38 cellular contexts compared by ENCODE assay signal in the genomic region with DNA sequence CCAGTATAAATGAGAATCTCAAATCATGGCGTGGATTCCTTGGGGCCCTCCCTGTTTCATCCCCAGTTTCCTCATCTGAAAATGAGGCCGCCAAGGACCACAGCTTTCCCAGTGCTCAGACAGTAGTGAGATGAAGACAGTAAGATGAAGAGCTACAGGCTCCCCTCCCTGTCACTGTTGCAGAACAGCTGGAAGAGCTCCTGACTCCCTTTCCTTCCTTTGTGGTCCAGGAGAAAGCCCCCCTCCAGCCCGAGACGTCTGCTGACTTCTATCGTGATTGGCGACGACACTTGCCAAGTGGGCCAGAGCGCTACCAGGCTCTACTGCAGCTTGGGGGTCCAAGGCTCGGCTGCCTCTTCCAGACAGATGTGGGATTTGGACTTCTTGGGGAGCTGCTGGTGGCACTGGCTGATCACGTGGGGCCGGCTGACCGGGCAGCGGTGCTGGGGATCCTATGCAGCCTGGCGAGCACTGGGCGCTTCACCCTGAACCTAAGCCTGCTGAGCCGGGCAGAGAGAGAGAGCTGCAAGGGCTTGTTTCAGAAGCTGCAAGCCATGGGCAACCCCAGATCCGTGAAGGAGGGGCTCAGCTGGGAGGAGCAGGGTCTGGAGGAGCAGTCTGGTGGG. TPM values are rescaled to one million over a fixed set of nuclear protein-coding genes. Genes with fewer than 3 reads are reported as not detected.
DNase-seq lines count a peak whose midpoint lies in the region; ATAC-seq, FAIRE-seq and TF ChIP-seq lines count a peak whose summit lies in the region.
"Had no signal": no experiment of that assay in that cellular context is flagged by ENCODE, and none has a peak within 500 bp of the region (broad histone marks: within the 10 kb centered on the region; RNA-seq: fewer than 3 reads in every experiment).

No MANE protein-coding gene starts in this region.

- H4K8ac ChIP-seq in mesenchymal stem cell (ENCODE audit: low read length): no peak overlapping the region

- H2AK5ac ChIP-seq in mesenchymal stem cell (ENCODE audit: low read length, severe bottlenecking): peak overlapping the region; percentile 33

- H3K18ac ChIP-seq in mesenchymal stem cell (ENCODE audit: low read depth in 1 of 2, low read length in 2 of 2): peak overlapping the region in 1 of 2 experiments; percentile 64

- H2BK120ac ChIP-seq in mesenchymal stem cell (ENCODE audit: low read depth, low read length): no peak overlapping the region

- in situ Hi-C loops in K562 (cut with MboI): no loop called here

- no peak overlapping the region for H4K91ac ChIP-seq in mesenchymal stem cell (ENCODE audit: low read length)

- FAIRE-seq in K562 (lab: Jason Lieb, UNC): no peak
- FAIRE-seq: GM12878, islet of Langerhans, pancreas had no signal

- H3K9ac ChIP-seq in K562 (ENCODE audit: insufficient read depth in 1 of 2, low read depth in 2 of 2, low read length in 2 of 2): peak overlapping the region in 1 of 2 experiments; percentile 51; a peak in 1 of 4 replicates
- no peak overlapping the region for H3K9ac ChIP-seq in mesenchymal stem cell (ENCODE audit: low read length)

- H3K4me3 ChIP-seq in left ventricle myocardium inferior (no peak overlapping the region), K562 (no peak overlapping the region), mesenchymal stem cell (ENCODE audit: insufficient read depth in 1 of 2, low read depth in 1 of 2, low read length in 2 of 2) (no peak overlapping the region), mucosa of descending colon (no peak overlapping the region), esophagus muscularis mucosa (no peak overlapping the region)
- H3K4me3 ChIP-seq: cardiac muscle cell, colonic mucosa, GM12878, left lung, pancreas, skin epidermis had no signal

- peak overlapping the region; percentile 65 for H2BK15ac ChIP-seq in mesenchymal stem cell (ENCODE audit: low read depth, poor library complexity, severe bottlenecking)

- no peak for TF ChIP-seq POLR2A in K562 (conservative IDR thresholded peaks at IDR 0.05)
- TF ChIP-seq POLR2A in esophagus muscularis mucosa (IDR thresholded peaks at IDR 0.05; ENCODE audit: low read depth): no peak

- no peaks in the 10 kb centered on the region for H3K27me3 ChIP-seq in left ventricle myocardium inferior (ENCODE audit: low read depth)
- H3K27me3 ChIP-seq in K562 (ENCODE audit: control insufficient read depth in 2 of 2, insufficient read depth in 2 of 2, low read length in 2 of 2): no peaks in the 10 kb centered on the region
- H3K27me3 ChIP-seq in mesenchymal stem cell (ENCODE audit: control insufficient read depth in 1 of 2, insufficient read depth in 1 of 2, low read length in 2 of 2): no peaks in the 10 kb centered on the region
- H3K27me3 ChIP-seq in esophagus muscularis mucosa: no peaks in the 10 kb centered on the region
- H3K27me3 ChIP-seq: BE2C, cardiac muscle cell, colonic mucosa, left lung, pancreas had no signal

- H3K9me1 ChIP-seq in K562 (ENCODE audit: control insufficient read depth, insufficient read depth, low read length): peaks cover 7% of the 10 kb centered on the region

- no peaks in the 10 kb centered on the region; the same call in 1 of the 2 replicates for H4K20me1 ChIP-seq in K562 (replicated peaks; ENCODE audit: control insufficient read depth, insufficient read depth, low read length)

- no peak overlapping the region for H3K27ac ChIP-seq in left ventricle myocardium inferior (replicated peaks)
- no peak overlapping the region for H3K27ac ChIP-seq in K562 (ENCODE audit: extremely low read depth, low read depth, low read length)
- H3K27ac ChIP-seq in mesenchymal stem cell (ENCODE audit: low read length, poor library complexity, severe bottlenecking): peak overlapping the region; percentile 55
- no peak overlapping the region for H3K27ac ChIP-seq in esophagus muscularis mucosa (replicated peaks in 1 of 4)
- H3K27ac ChIP-seq: cardiac muscle cell, colonic mucosa, HL-60, left lung, pancreas, skin epidermis, WERI-Rb-1 had no signal

- H2AFZ ChIP-seq in K562 (ENCODE audit: low read depth, low read length) (no peak overlapping the region), mesenchymal stem cell (ENCODE audit: low read depth, low read length) (no peak overlapping the region)

- H2BK5ac ChIP-seq in mesenchymal stem cell (ENCODE audit: low read depth, low read length, poor library complexity, severe bottlenecking): peak overlapping the region; percentile 32

- H2BK12ac ChIP-seq in mesenchymal stem cell (ENCODE audit: low read length in 2 of 2): peak overlapping the region in 1 of 2 experiments; percentile 45

- H3K4me2 ChIP-seq in K562 (ENCODE audit: insufficient read depth, low read length) (no peak overlapping the region), mesenchymal stem cell (ENCODE audit: low read length, poor library complexity, severe bottlenecking) (no peak overlapping the region)

- POLR2A ChIA-PET in K562 (lab: Yijun Ruan, JAX): interaction anchor here (0.7 to 5.3 kb wide), 4 partner anchors 9 to 246 kb away, joined by 3 to 28 read pairs (median 5); partner anchors contain the start of gene HEXIM1

- H3K4me1 ChIP-seq in left ventricle myocardium inferior: peaks cover 34% of the 10 kb centered on the region
- peaks cover 29 to 36% of the 10 kb centered on the region in 2 experiments for H3K4me1 ChIP-seq in K562 (replicated peaks in 1 of 2; ENCODE audit: control insufficient read depth in 2 of 2, insufficient read depth in 2 of 2, low read length in 2 of 2)
- H3K4me1 ChIP-seq in mesenchymal stem cell (ENCODE audit: control insufficient read depth, insufficient read depth, low read depth, low read length): peaks cover 47% of the 10 kb centered on the region
- H3K4me1 ChIP-seq in mucosa of descending colon (ENCODE audit: low read depth): peaks cover 21% of the 10 kb centered on the region
- H3K4me1 ChIP-seq in esophagus muscularis mucosa: peaks cover 22 to 37% (median 32%) of the 10 kb centered on the region in 4 donors

- DNase-seq in Right ventricle myocardium superior: peak; percentile 29
- no peak for DNase-seq in left ventricle myocardium inferior
- DNase-seq in K562 (ENCODE audit: extremely low read depth in 1 of 4, low spot score in 3 of 4): no peak
- no peak for DNase-seq in mesenchymal stem cell
- no peak for DNase-seq in AG08395 (ENCODE audit: low spot score)
- DNase-seq in COLO829 (ENCODE audit: low spot score): no peak
- DNase-seq in mucosa of descending colon: no peak
- no peak for DNase-seq in esophagus muscularis mucosa (ENCODE audit: extremely low spot score)
- DNase-seq: activated CD4-positive, alpha-beta T cell treated with anti-CD3 and anti-CD28 coated beads for 4 hours; activated CD8-positive, alpha-beta memory T cell treated with anti-CD3 and anti-CD28 coated beads for 24 hours; activated T-cell treated with anti-CD3 and anti-CD28 coated beads for 4 hours; anterior cingulate cortex; BE2C; colonic mucosa; DMS153; effector memory CD4-positive, alpha-beta T cell; H7; left lung; midbrain; NCI-H1436; NCI-H2081 treated with DMSO at 0.1 percent for 48 hours; NCI-H2227 treated with DMSO at 0.1 percent for 48 hours; NCI-H526; nephron progenitor cell; NK-92 treated with Interleukin-12 subunit alpha and Interleukin-12 subunit beta, amount 100 ng/mL, for 24 hours; retina; stimulated activated naive B cell treated with anti-CD40 and anti-IgM and Interleukin-4, amounts not matched to agents 10 μg/mL and 1 μg/mL and 100 μg/mL, for 72 hours; SW 1271; T-helper 9 cell; WERI-Rb-1 had no signal

- peaks cover 3% of the 10 kb centered on the region for H3K79me1 ChIP-seq in mesenchymal stem cell (replicated peaks; ENCODE audit: low read length, poor library complexity, severe bottlenecking)

- no TSS peak for BruUV-seq in K562 (replicated peaks; lab: Mats Ljungman, UMichigan)

- no peak overlapping the region for H3K14ac ChIP-seq in mesenchymal stem cell (ENCODE audit: low read length in 2 of 2)

- H3K23ac ChIP-seq in mesenchymal stem cell (ENCODE audit: low read length in 2 of 2): no peak overlapping the region

- intact Hi-C loops in Right ventricle myocardium superior (cut with DNase I) (no loop called here), left ventricle myocardium inferior (cut with micrococcal nuclease) (no loop called here), K562 (cut with micrococcal nuclease) (no loop called here), mucosa of descending colon (cut with DNase I, micrococcal nuclease) (no loop called here), esophagus muscularis mucosa (cut with DNase I) (no loop called here)

- ATAC-seq in Right ventricle myocardium superior (ENCODE audit: poor library complexity) (no peak), K562 (no peak), mucosa of descending colon (no peak)
- ATAC-seq: GM12878; left lung; pancreas; stimulated activated naive B cell treated with anti-CD40 and anti-IgM and Interleukin-4, amounts not matched to agents 10 μg/mL and 1 μg/mL and 100 μg/mL, for 72 hours had no signal

- CTCF ChIA-PET in K562 (lab: Yijun Ruan, JAX; ENCODE audit: low intra/inter-chr PET ratio): no interaction called here

- TF ChIP-seq EP300 in K562 (IDR thresholded peaks at IDR 0.05; ENCODE audit: low read length): no peak
- TF ChIP-seq EP300 in esophagus muscularis mucosa (IDR thresholded peaks at IDR 0.05): no peak

- WGBS in K562 (ENCODE audit: insufficient coverage, low coverage, missing lambda C conversion rate): 51% methylated on average over 17 of the region's 17 CpGs
- WGBS in mesenchymal stem cell: 89% methylated on average over 17 of the region's 17 CpGs
- WGBS in esophagus muscularis mucosa: 88% methylated on average over 10 of the region's 17 CpGs

- TF ChIP-seq RAD21 in K562 (CRISPR knock-in tag; conservative IDR thresholded peaks at IDR 0.05 in 1 of 2, IDR thresholded peaks at IDR 0.05 in 1 of 2): no peak

- peaks cover 22% of the 10 kb centered on the region for H3K79me2 ChIP-seq in K562 (ENCODE audit: control insufficient read depth, insufficient read depth, low read length)

- H3K36me3 ChIP-seq in left ventricle myocardium inferior (no peaks in the 10 kb centered on the region), K562 (ENCODE audit: control insufficient read depth, insufficient read depth, low read length) (no peaks in the 10 kb centered on the region), mesenchymal stem cell (ENCODE audit: control insufficient read depth in 1 of 2, insufficient read depth in 2 of 2, low read depth in 1 of 2, low read length in 2 of 2) (peaks cover 0 to 9% of the 10 kb centered on the region in 2 experiments), mucosa of descending colon (ENCODE audit: low read depth) (no peaks in the 10 kb centered on the region), esophagus muscularis mucosa (no peaks in the 10 kb centered on the region)
- H3K36me3 ChIP-seq: BE2C, cardiac muscle cell, colonic mucosa, left lung, pancreas had no signal

- peak overlapping the region in 1 of 2 experiments; percentile 31 for H3K4ac ChIP-seq in mesenchymal stem cell (ENCODE audit: low read depth in 1 of 2, low read length in 2 of 2)

- TF ChIP-seq CTCF in left ventricle myocardium inferior (IDR thresholded peaks at IDR 0.05; ENCODE audit: borderline replicate concordance): no peak
- no peak for TF ChIP-seq CTCF in K562 (IDR thresholded peaks at IDR 0.05 in 2 of 3, conservative IDR thresholded peaks at IDR 0.05 in 1 of 3; ENCODE audit: insufficient read depth in 2 of 3, low read depth in 1 of 3, low read length in 3 of 3)
- no peak for TF ChIP-seq CTCF in mucosa of descending colon (IDR thresholded peaks at IDR 0.05)
- no peak for TF ChIP-seq CTCF in esophagus muscularis mucosa (IDR thresholded peaks at IDR 0.05)

- H3K9me3 ChIP-seq in left ventricle myocardium inferior (replicated peaks) (no peaks in the 10 kb centered on the region), K562 (replicated peaks; ENCODE audit: control insufficient read depth, insufficient read depth, low read depth, low read length) (no peaks in the 10 kb centered on the region), mesenchymal stem cell (ENCODE audit: control insufficient read depth, low read length) (no peaks in the 10 kb centered on the region), mucosa of descending colon (no peaks in the 10 kb centered on the region), esophagus muscularis mucosa (no peaks in the 10 kb centered on the region)
- H3K9me3 ChIP-seq: BE2C, colonic mucosa, left lung, pancreas had no signal

RNA-seq across cellular contexts. Expression of gene EFTUD2, which starts 3.0 kb away (rescaled TPM):
- total RNA-seq in Right ventricle myocardium superior (66.9 TPM), left ventricle myocardium inferior (62.0 TPM), K562 (2014; rRNA removed) (191 and 208 TPM in 2 replicates), K562 (2014; rRNA removed; fragmentation: Illumina TruSeq; extraction: Trizol) (233 and 253 TPM in 2 replicates), K562 (2015; rRNA removed; fragmentation: Illumina TruSeq; extraction: Trizol) (205 and 218 TPM in 2 replicates), K562 (2021) (234 and 245 TPM in 2 replicates), mucosa of descending colon (10 to 100 TPM; 66.3 to 88.1 (median 82.0) TPM), esophagus muscularis mucosa (10 to 100 TPM; 46.0 to 49.7 (median 48.3) TPM)
- 580 and 635 TPM in 2 replicates for total RNA-seq in K562 (2011; cell fraction: chromatin; rRNA removed; ENCODE audit: low replicate concordance)
- 198 and 214 TPM in 2 replicates for total RNA-seq in K562 (2011; cell fraction: nucleolus; rRNA removed)
- total RNA-seq in K562 (2011; cell fraction: nucleoplasm; rRNA removed): 312 and 334 TPM in 2 replicates
- polyA plus RNA-seq in K562 (2011; rRNA removed) (287 and 362 TPM in 2 replicates), K562 (2014; fragmentation: Illumina TruSeq; extraction: Trizol) (222 and 225 TPM in 2 replicates), K562 (2014; fragmentation: Nextera tagmentation; extraction: Ambion mirVana) (100 to 1,000 TPM in 1 of 2 experiments, 10 to 100 TPM in 1; 65.8 to 116 TPM), K562 (2014; rRNA removed) (125 and 138 TPM in 2 replicates)
- polyA plus RNA-seq in K562 (2011; cell fraction: cytosol; rRNA removed): 202 and 205 TPM in 2 replicates
- polyA plus RNA-seq in K562 (2011; cell fraction: nucleus; rRNA removed): 245 and 269 TPM in 2 replicates
- polyA plus RNA-seq in K562 (2012): 126 and 176 TPM in 2 replicates
- 919 and 1,083 TPM in 2 replicates for polyA minus RNA-seq in K562 (2011; rRNA and poly(A)+ RNA removed)
- polyA minus RNA-seq in K562 (2011; cell fraction: cytosol; rRNA and poly(A)+ RNA removed): 160 and 168 TPM in 2 replicates
- 120 and 201 TPM in 2 replicates for polyA minus RNA-seq in K562 (2011; cell fraction: nucleus; rRNA and poly(A)+ RNA removed)
- polyA plus RNA-seq in mesenchymal stem cell (2013, experiment 1 of 2): 49.3 TPM
- 53.4 TPM for polyA plus RNA-seq in mesenchymal stem cell (2013, experiment 2 of 2)

RNA-seq across cellular contexts. Expression of gene GFAP, which starts 13.1 kb away (rescaled TPM):
- total RNA-seq in Right ventricle myocardium superior (4.7 TPM), left ventricle myocardium inferior (4.1 TPM), K562 (2014; rRNA removed) (0.36 and 2.1 TPM in 2 replicates), K562 (2014; rRNA removed; fragmentation: Illumina TruSeq; extraction: Trizol) (0.26 and 0.65 TPM in 2 replicates), K562 (2015; rRNA removed; fragmentation: Illumina TruSeq; extraction: Trizol) (0.07 and 0.45 TPM in 2 replicates), K562 (2021) (0.25 and 1.4 TPM in 2 replicates), mucosa of descending colon (under 1 TPM in 2 of 3 donors, not detected in 1; 0.23 to 0.47 TPM), esophagus muscularis mucosa (1 to 10 TPM in 2 of 4 donors, not detected in 2; 1.2 to 2.8 TPM)
- total RNA-seq in K562 (2011; cell fraction: chromatin; rRNA removed; ENCODE audit: low replicate concordance): 1.1 and 2.2 TPM in 2 replicates
- total RNA-seq in K562 (2011; cell fraction: nucleolus; rRNA removed): 0.53 and 1.0 TPM in 2 replicates
- total RNA-seq in K562 (2011; cell fraction: nucleoplasm; rRNA removed): 0.95 and 1.5 TPM in 2 replicates
- polyA plus RNA-seq in K562 (2011; rRNA removed) (0.54 and 0.61 TPM in 2 replicates), K562 (2014; fragmentation: Illumina TruSeq; extraction: Trizol) (0.58 and 0.96 TPM in 2 replicates), K562 (2014; fragmentation: Nextera tagmentation; extraction: Ambion mirVana) (under 1 TPM in 1 of 2 experiments, not detected in 1; 0.11 TPM), K562 (2014; rRNA removed) (0.35 and 0.90 TPM in 2 replicates)
- 0.55 and 0.64 TPM in 2 replicates for polyA plus RNA-seq in K562 (2011; cell fraction: cytosol; rRNA removed)
- polyA plus RNA-seq in K562 (2011; cell fraction: nucleus; rRNA removed): 0.91 and 1.0 TPM in 2 replicates
- polyA plus RNA-seq in K562 (2012): 0.85 and 3.1 TPM in 2 replicates
- 0.03 and 0.56 TPM in 2 replicates for polyA minus RNA-seq in K562 (2011; rRNA and poly(A)+ RNA removed)
- not detected in 2 replicates for polyA minus RNA-seq in K562 (2011; cell fraction: cytosol; rRNA and poly(A)+ RNA removed)
- 0.22 and 0.27 TPM in 2 replicates for polyA minus RNA-seq in K562 (2011; cell fraction: nucleus; rRNA and poly(A)+ RNA removed)
- 0.68 TPM for polyA plus RNA-seq in mesenchymal stem cell (2013, experiment 1 of 2)
- 0.49 TPM for polyA plus RNA-seq in mesenchymal stem cell (2013, experiment 2 of 2)
- total RNA-seq: GM12878 had no signal

RNA-seq across cellular contexts. Expression of gene KIF18B, which starts 45.3 kb away (rescaled TPM):
- total RNA-seq in Right ventricle myocardium superior: 1.8 TPM
- 0.49 TPM for total RNA-seq in left ventricle myocardium inferior
- total RNA-seq in K562 (2011; cell fraction: chromatin; rRNA removed; ENCODE audit: low replicate concordance): 142 and 262 TPM in 2 replicates
- 144 and 163 TPM in 2 replicates for total RNA-seq in K562 (2011; cell fraction: nucleolus; rRNA removed)
- 146 and 190 TPM in 2 replicates for total RNA-seq in K562 (2011; cell fraction: nucleoplasm; rRNA removed)
- 12.2 and 13.5 TPM in 2 replicates for total RNA-seq in K562 (2014; rRNA removed)
- total RNA-seq in K562 (2014; rRNA removed; fragmentation: Illumina TruSeq; extraction: Trizol): 5.6 and 8.4 TPM in 2 replicates
- 13.2 and 13.7 TPM in 2 replicates for total RNA-seq in K562 (2015; rRNA removed; fragmentation: Illumina TruSeq; extraction: Trizol)
- 39.5 and 42.8 TPM in 2 replicates for total RNA-seq in K562 (2021)
- polyA plus RNA-seq in K562 (2011; rRNA removed): 19.6 and 45.5 TPM in 2 replicates
- polyA plus RNA-seq in K562 (2011; cell fraction: cytosol; rRNA removed): 23.9 TPM in 2 replicates
- polyA plus RNA-seq in K562 (2011; cell fraction: nucleus; rRNA removed): 91.3 and 126 TPM in 2 replicates
- polyA plus RNA-seq in K562 (2012): 15.1 and 19.2 TPM in 2 replicates
- 23.2 and 28.8 TPM in 2 replicates for polyA plus RNA-seq in K562 (2014; fragmentation: Illumina TruSeq; extraction: Trizol)
- polyA plus RNA-seq in K562 (2014; fragmentation: Nextera tagmentation; extraction: Ambion mirVana): 1 to 10 TPM; 2.0 to 3.0 TPM
- polyA plus RNA-seq in K562 (2014; rRNA removed): 32.2 and 42.7 TPM in 2 replicates
- polyA minus RNA-seq in K562 (2011; rRNA and poly(A)+ RNA removed): 16.5 and 16.9 TPM in 2 replicates
- polyA minus RNA-seq in K562 (2011; cell fraction: cytosol; rRNA and poly(A)+ RNA removed): 15.9 and 24.5 TPM in 2 replicates
- polyA minus RNA-seq in K562 (2011; cell fraction: nucleus; rRNA and poly(A)+ RNA removed): 31.2 and 36.0 TPM in 2 replicates
- 1.9 TPM for polyA plus RNA-seq in mesenchymal stem cell (2013, experiment 1 of 2)
- polyA plus RNA-seq in mesenchymal stem cell (2013, experiment 2 of 2): 1.6 TPM
- 10 to 100 TPM in 1 of 3 donors, 1 to 10 TPM in 2; 2.2 to 10.3 (median 4.6) TPM for total RNA-seq in mucosa of descending colon
- under 1 TPM in 1 of 4 donors, not detected in 3; 0.17 TPM for total RNA-seq in esophagus muscularis mucosa

RNA-seq across cellular contexts. Expression of gene HIGD1B, which starts 54.6 kb away (rescaled TPM):
- total RNA-seq in Right ventricle myocardium superior (17.4 TPM), left ventricle myocardium inferior (18.3 TPM), K562 (2014; rRNA removed) (not detected in 2 replicates), K562 (2014; rRNA removed; fragmentation: Illumina TruSeq; extraction: Trizol) (not detected in 2 replicates), K562 (2015; rRNA removed; fragmentation: Illumina TruSeq; extraction: Trizol) (not detected in 2 replicates), K562 (2021) (not detected in 2 replicates), mucosa of descending colon (1 to 10 TPM in 1 of 3 donors, not detected in 2; 1.6 TPM), esophagus muscularis mucosa (1 to 10 TPM; 3.3 to 7.4 (median 4.9) TPM)
- total RNA-seq in K562 (2011; cell fraction: chromatin; rRNA removed; ENCODE audit: low replicate concordance): not detected in 2 replicates
- total RNA-seq in K562 (2011; cell fraction: nucleolus; rRNA removed): not detected in 2 replicates
- total RNA-seq in K562 (2011; cell fraction: nucleoplasm; rRNA removed): not detected in 2 replicates
- polyA plus RNA-seq in K562 (2011; rRNA removed) (not detected in 2 replicates), K562 (2014; fragmentation: Illumina TruSeq; extraction: Trizol) (not detected in 2 replicates), K562 (2014; fragmentation: Nextera tagmentation; extraction: Ambion mirVana) (not detected), K562 (2014; rRNA removed) (not detected in 2 replicates)
- polyA plus RNA-seq in K562 (2011; cell fraction: cytosol; rRNA removed): not detected in 2 replicates
- polyA plus RNA-seq in K562 (2011; cell fraction: nucleus; rRNA removed): not detected in 2 replicates
- polyA plus RNA-seq in K562 (2012): 0.22 TPM in 1 of 2 replicates, not detected in the other
- not detected in 2 replicates for polyA minus RNA-seq in K562 (2011; rRNA and poly(A)+ RNA removed)
- not detected in 2 replicates for polyA minus RNA-seq in K562 (2011; cell fraction: cytosol; rRNA and poly(A)+ RNA removed)
- polyA minus RNA-seq in K562 (2011; cell fraction: nucleus; rRNA and poly(A)+ RNA removed): not detected in 2 replicates
- polyA plus RNA-seq in mesenchymal stem cell (2013, experiment 1 of 2): not detected
- polyA plus RNA-seq in mesenchymal stem cell (2013, experiment 2 of 2): not detected
- total RNA-seq: activated T-helper 2 cell treated with anti-CD3 and anti-CD28 coated beads, Interferon-gamma antibody, Interleukin-2, Interleukin-4, amounts not matched to agents 10 μg/mL and 5 μg/mL and 100 μg/mL, durations not matched to agents 14 hours and 24 hours and 36 hours; cardiac muscle cell; epithelial cell of proximal tubule; GM12878; H7 had no signal
